ENCODE assay signal across 7 cellular contexts in genomic region chr19:39351537-39352037, GRCh38. TPM values are rescaled to one million over a fixed set of nuclear protein-coding genes. Genes with fewer than 3 reads are reported as not detected.
DNase-seq lines count a peak whose midpoint lies in the region; ATAC-seq and TF ChIP-seq lines count a peak whose summit lies in the region.

No MANE protein-coding gene starts in this region.

- no peaks in the 10 kb centered on the region for H3K27me3 Mint-ChIP-seq in type B pancreatic cell

- TF ChIP-seq CTCF in type B pancreatic cell (conservative IDR thresholded peaks at IDR 0.05), result no peak

- DNase-seq in stimulated activated CD4-positive, alpha-beta T cell treated with anti-CD3 and anti-CD28 coated beads, Interleukin-2, amount 100 ng/mL, for 24 hours, result peak; percentile 30 to 55
- no peak for DNase-seq in activated CD8-positive, alpha-beta memory T cell treated with anti-CD3 and anti-CD28 coated beads, Interleukin-2, amount 50 U/mL, for 4 hours
- DNase-seq in HEK293T (ENCODE audit: extremely low spot score) (no peak), type B pancreatic cell (ENCODE audit: extremely low spot score, unreplicated experiment) (no peak)

- peaks cover 32% of the 10 kb centered on the region for H3K36me3 Mint-ChIP-seq in type B pancreatic cell

- no peaks in the 10 kb centered on the region for H3K9me3 Mint-ChIP-seq in type B pancreatic cell

- peak; percentile 62 for ATAC-seq in GM18861 (IDR thresholded peaks at IDR 0.05; ENCODE audit: unreplicated experiment)
- peak; percentile 45 for ATAC-seq in HG02981 (IDR thresholded peaks at IDR 0.05; ENCODE audit: unreplicated experiment)

- H3K27ac ChIP-seq in angular gyrus (ENCODE audit: low read depth, low read length), result peak overlapping the region; percentile 72

- POLR2A ChIA-PET in HEK293T (lab: Yijun Ruan, JAX), result no interaction called here

- peaks cover 21% of the 10 kb centered on the region for H3K4me1 Mint-ChIP-seq in type B pancreatic cell (ENCODE audit: unreplicated experiment)

- CTCF ChIA-PET in HEK293T (lab: Yijun Ruan, JAX), result no interaction called here

- H3K27ac Mint-ChIP-seq in type B pancreatic cell, result no peak overlapping the region

- H3K4me3 Mint-ChIP-seq in type B pancreatic cell, result no peak overlapping the region

TF ChIP-seq in HEK293T, 16 proteins besides CTCF, POLR2A, EP300 and RAD21:
- TF ChIP-seq TARDBP (IDR thresholded peaks at IDR 0.05) (no peak), NFRKB (IDR thresholded peaks at IDR 0.05) (no peak), FOXM1 (IDR thresholded peaks at IDR 0.05; ENCODE audit: borderline replicate concordance) (no peak), SP1 (IDR thresholded peaks at IDR 0.05) (no peak), ARNT (IDR thresholded peaks at IDR 0.05) (no peak), LEF1 (IDR thresholded peaks at IDR 0.05; ENCODE audit: borderline replicate concordance) (no peak), SUZ12 (IDR thresholded peaks at IDR 0.05) (no peak), ZNF384 (IDR thresholded peaks at IDR 0.05) (no peak), FOXK2 (IDR thresholded peaks at IDR 0.05) (no peak), HDGF (IDR thresholded peaks at IDR 0.05; ENCODE audit: borderline replicate concordance) (no peak), BHLHE40 (IDR thresholded peaks at IDR 0.05; ENCODE audit: borderline replicate concordance) (no peak), FOXA1 (IDR thresholded peaks at IDR 0.05) (no peak), ELF4 (IDR thresholded peaks at IDR 0.05) (no peak), L3MBTL2 (conservative IDR thresholded peaks at IDR 0.05) (no peak), CTBP1 (IDR thresholded peaks at IDR 0.05; ENCODE audit: borderline replicate concordance) (no peak)
- TF ChIP-seq, protein P1, sequence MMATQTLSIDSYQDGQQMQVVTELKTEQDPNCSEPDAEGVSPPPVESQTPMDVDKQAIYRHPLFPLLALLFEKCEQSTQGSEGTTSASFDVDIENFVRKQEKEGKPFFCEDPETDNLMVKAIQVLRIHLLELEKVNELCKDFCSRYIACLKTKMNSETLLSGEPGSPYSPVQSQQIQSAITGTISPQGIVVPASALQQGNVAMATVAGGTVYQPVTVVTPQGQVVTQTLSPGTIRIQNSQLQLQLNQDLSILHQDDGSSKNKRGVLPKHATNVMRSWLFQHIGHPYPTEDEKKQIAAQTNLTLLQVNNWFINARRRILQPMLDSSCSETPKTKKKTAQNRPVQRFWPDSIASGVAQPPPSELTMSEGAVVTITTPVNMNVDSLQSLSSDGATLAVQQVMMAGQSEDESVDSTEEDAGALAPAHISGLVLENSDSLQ (IDR thresholded peaks at IDR 0.05), result no peak

RNA-seq across cellular contexts. Expression of gene SAMD4B, which starts 9.4 kb away (rescaled TPM):
- total RNA-seq in type B pancreatic cell (ENCODE audit: low replicate concordance), result 116 and 123 TPM in 2 replicates

RNA-seq across cellular contexts. Expression of gene GMFG, which starts 15.7 kb away (rescaled TPM):
- total RNA-seq in type B pancreatic cell (ENCODE audit: low replicate concordance), result not detected in 2 replicates

RNA-seq across cellular contexts. Expression of gene LRFN1, which starts 30.9 kb away (rescaled TPM):
- 3.6 and 5.6 TPM in 2 replicates for total RNA-seq in type B pancreatic cell (ENCODE audit: low replicate concordance)

RNA-seq across cellular contexts. Expression of gene PAF1, which starts 39.3 kb away (rescaled TPM):
- total RNA-seq in type B pancreatic cell (ENCODE audit: low replicate concordance), result 36.9 and 43.6 TPM in 2 replicates

RNA-seq across cellular contexts. Expression of gene MED29, which starts 39.6 kb away (rescaled TPM):
- 37.3 and 40.8 TPM in 2 replicates for total RNA-seq in type B pancreatic cell (ENCODE audit: low replicate concordance)

Comparison
In these comparisons a context has a peak if more than half of its experiments do, and no peak if none do; other contexts are left out.
1. DNase-seq: peak in stimulated activated CD4-positive, alpha-beta T cell treated with anti-CD3 and anti-CD28 coated beads, Interleukin-2, amount 100 ng/mL, for 24 hours (2 of 2); none in activated CD8-positive, alpha-beta memory T cell treated with anti-CD3 and anti-CD28 coated beads, Interleukin-2, amount 50 U/mL, for 4 hours (single experiment), HEK293T (single experiment) and type B pancreatic cell (single experiment).